1 cellular context compared by ENCODE assay signal in the genomic region with DNA sequence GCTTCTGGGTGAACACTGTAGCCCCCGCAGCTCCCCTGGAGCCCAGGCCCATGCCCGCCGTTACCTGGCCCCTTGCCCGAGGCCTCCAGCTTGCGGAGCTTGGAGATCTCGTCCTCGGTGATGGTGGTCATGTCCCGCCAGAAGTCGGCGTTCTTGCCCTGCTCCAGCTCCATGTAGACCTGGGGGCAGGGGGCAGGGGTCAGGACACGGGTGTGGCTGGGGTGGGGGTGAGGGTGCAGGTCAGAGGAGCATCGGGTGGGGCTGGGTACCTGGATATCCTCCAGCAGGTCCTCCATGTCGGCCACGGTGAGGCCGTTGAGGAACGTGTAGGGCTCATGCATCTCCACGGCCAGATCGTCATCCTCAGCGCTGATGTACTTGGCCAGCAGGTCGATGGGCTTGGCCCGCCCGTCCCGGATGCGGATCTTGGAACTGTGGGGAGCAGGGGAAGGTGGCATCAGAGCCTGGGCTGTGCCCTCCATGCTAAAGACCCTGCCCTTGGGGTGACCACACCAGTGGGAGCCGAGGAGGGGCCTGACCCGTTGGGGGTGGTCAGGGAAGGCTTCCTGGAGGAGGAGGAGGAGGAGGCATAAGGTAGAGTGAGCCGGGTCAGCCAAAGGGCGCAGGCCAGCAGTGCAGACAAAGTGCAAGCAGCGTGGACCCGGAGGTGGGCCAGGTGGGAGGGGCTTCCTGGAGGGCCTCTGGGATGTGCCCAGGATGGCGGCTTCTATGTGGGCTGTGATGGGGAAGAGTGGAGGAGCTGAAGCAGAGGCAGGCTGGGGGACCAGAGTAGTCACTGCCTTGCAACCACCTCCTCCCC.
TF ChIP-seq lines count a peak whose summit lies in the region.

No MANE protein-coding gene starts in this region.

TF ChIP-seq in GM23338, 12 proteins besides CTCF, POLR2A, EP300 and RAD21 (continued from another document):
- TF ChIP-seq, protein P1, sequence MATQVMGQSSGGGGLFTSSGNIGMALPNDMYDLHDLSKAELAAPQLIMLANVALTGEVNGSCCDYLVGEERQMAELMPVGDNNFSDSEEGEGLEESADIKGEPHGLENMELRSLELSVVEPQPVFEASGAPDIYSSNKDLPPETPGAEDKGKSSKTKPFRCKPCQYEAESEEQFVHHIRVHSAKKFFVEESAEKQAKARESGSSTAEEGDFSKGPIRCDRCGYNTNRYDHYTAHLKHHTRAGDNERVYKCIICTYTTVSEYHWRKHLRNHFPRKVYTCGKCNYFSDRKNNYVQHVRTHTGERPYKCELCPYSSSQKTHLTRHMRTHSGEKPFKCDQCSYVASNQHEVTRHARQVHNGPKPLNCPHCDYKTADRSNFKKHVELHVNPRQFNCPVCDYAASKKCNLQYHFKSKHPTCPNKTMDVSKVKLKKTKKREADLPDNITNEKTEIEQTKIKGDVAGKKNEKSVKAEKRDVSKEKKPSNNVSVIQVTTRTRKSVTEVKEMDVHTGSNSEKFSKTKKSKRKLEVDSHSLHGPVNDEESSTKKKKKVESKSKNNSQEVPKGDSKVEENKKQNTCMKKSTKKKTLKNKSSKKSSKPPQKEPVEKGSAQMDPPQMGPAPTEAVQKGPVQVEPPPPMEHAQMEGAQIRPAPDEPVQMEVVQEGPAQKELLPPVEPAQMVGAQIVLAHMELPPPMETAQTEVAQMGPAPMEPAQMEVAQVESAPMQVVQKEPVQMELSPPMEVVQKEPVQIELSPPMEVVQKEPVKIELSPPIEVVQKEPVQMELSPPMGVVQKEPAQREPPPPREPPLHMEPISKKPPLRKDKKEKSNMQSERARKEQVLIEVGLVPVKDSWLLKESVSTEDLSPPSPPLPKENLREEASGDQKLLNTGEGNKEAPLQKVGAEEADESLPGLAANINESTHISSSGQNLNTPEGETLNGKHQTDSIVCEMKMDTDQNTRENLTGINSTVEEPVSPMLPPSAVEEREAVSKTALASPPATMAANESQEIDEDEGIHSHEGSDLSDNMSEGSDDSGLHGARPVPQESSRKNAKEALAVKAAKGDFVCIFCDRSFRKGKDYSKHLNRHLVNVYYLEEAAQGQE (IDR thresholded peaks at IDR 0.05; ENCODE audit: unreplicated experiment) = no peak
- no peak for TF ChIP-seq CREB1 (CRISPR knock-in tag; IDR thresholded peaks at IDR 0.05; ENCODE audit: low read depth)
